ENCODE assay signal across 25 cellular contexts in genomic region chr12:118418385-118419057, GRCh38. TPM values are rescaled to one million over a fixed set of nuclear protein-coding genes. Genes with fewer than 3 reads are reported as not detected.
DNase-seq lines count a peak whose midpoint lies in the region; ATAC-seq, FAIRE-seq and TF ChIP-seq lines count a peak whose summit lies in the region.
"Had no signal": no experiment of that assay in that cellular context is flagged by ENCODE, and none has a peak within 500 bp of the region (broad histone marks: within the 10 kb centered on the region; RNA-seq: fewer than 3 reads in every experiment).

No MANE protein-coding gene starts in this region.

- no peak overlapping the region for H3K4ac ChIP-seq in mesenchymal stem cell (ENCODE audit: low read depth in 1 of 2, low read length in 2 of 2)

- no peak overlapping the region for H2AK5ac ChIP-seq in mesenchymal stem cell (ENCODE audit: low read length, severe bottlenecking)

- no peak overlapping the region for H3K4me2 ChIP-seq in endothelial cell of umbilical vein (ENCODE audit: insufficient read depth, low read length)
- H3K4me2 ChIP-seq in keratinocyte (ENCODE audit: control insufficient read depth, extremely low read depth, insufficient read depth, low read depth, low read length): peak overlapping the region; percentile 7
- H3K4me2 ChIP-seq in mesenchymal stem cell (ENCODE audit: low read length, poor library complexity, severe bottlenecking): no peak overlapping the region
- H3K4me2 ChIP-seq: neural progenitor cell had no signal

- DNase-seq in right cardiac atrium: no peak
- DNase-seq in left ventricle myocardium inferior: no peak
- DNase-seq in endothelial cell of umbilical vein (ENCODE audit: low read depth, low spot score): peak; percentile 66
- DNase-seq in keratinocyte (ENCODE audit: low read depth, low spot score): no peak
- DNase-seq in activated gamma-delta T cell (lab: John Stamatoyannopoulos, UW): no peak
- no peak for DNase-seq in mesenchymal stem cell
- no peak for DNase-seq in NCI-H1694 treated with DMSO at 0.1 percent for 48 hours (lab: John Stamatoyannopoulos, UW)
- DNase-seq: activated CD8-positive, alpha-beta memory T cell treated with anti-CD3 and anti-CD28 coated beads for 24 hours; activated naive CD4-positive, alpha-beta T cell treated with anti-CD3 and anti-CD28 coated beads for 36 hours; activated T-cell treated with anti-CD3 and anti-CD28 coated beads, Interleukin-2, amount 50 U/mL, for 1 hour; CD8-positive, alpha-beta memory T cell; cortex of kidney; hypothalamus; MM.1S; NCI-H1417 treated with DMSO at 0.1 percent for 48 hours; NCI-H510A; T-helper 1 cell had no signal

- no TSS peak for BruUV-seq in endothelial cell of umbilical vein (replicated peaks; lab: Mats Ljungman, UMichigan)

- H3K79me2 ChIP-seq in endothelial cell of umbilical vein (ENCODE audit: control insufficient read depth, insufficient read depth, low read length) (no peaks in the 10 kb centered on the region), keratinocyte (ENCODE audit: control insufficient read depth, insufficient read depth, low read length) (no peaks in the 10 kb centered on the region)

- H2AFZ ChIP-seq in endothelial cell of umbilical vein (ENCODE audit: low read depth, low read length) (no peak overlapping the region), keratinocyte (ENCODE audit: control insufficient read depth, low read length) (no peak overlapping the region), mesenchymal stem cell (ENCODE audit: low read depth, low read length) (no peak overlapping the region)
- H2AFZ ChIP-seq: neural progenitor cell had no signal

- peaks cover 3% of the 10 kb centered on the region for H3K79me1 ChIP-seq in mesenchymal stem cell (replicated peaks; ENCODE audit: low read length, poor library complexity, severe bottlenecking)

- no peak overlapping the region for H4K91ac ChIP-seq in mesenchymal stem cell (ENCODE audit: low read length)

- POLR2A ChIA-PET in endothelial cell of umbilical vein (lab: Charles Lee): no interaction called here

- no peak for TF ChIP-seq POLR2A in endothelial cell of umbilical vein (IDR thresholded peaks at IDR 0.05; ENCODE audit: low read depth, low read length)

- H3K36me3 ChIP-seq in left ventricle myocardium inferior: peaks cover 33% of the 10 kb centered on the region
- peaks cover 6 to 8% of the 10 kb centered on the region in 2 experiments for H3K36me3 ChIP-seq in endothelial cell of umbilical vein (ENCODE audit: control insufficient read depth in 2 of 2, extremely low read depth in 1 of 2, insufficient read depth in 2 of 2, low read length in 2 of 2)
- H3K36me3 ChIP-seq in keratinocyte (ENCODE audit: control insufficient read depth in 2 of 2, extremely low read depth in 1 of 2, insufficient read depth in 2 of 2, low read length in 2 of 2): peaks cover 3 to 10% of the 10 kb centered on the region in 2 experiments
- peaks cover 22 to 49% of the 10 kb centered on the region in 2 experiments for H3K36me3 ChIP-seq in mesenchymal stem cell (ENCODE audit: control insufficient read depth in 1 of 2, insufficient read depth in 2 of 2, low read depth in 1 of 2, low read length in 2 of 2)
- H3K36me3 ChIP-seq: neural progenitor cell had no signal

- TF ChIP-seq CTCF in left ventricle myocardium inferior (IDR thresholded peaks at IDR 0.05; ENCODE audit: borderline replicate concordance): no peak
- TF ChIP-seq CTCF in endothelial cell of umbilical vein (IDR thresholded peaks at IDR 0.05; ENCODE audit: extremely low read depth in 1 of 2, insufficient read depth in 1 of 2, low read depth in 1 of 2, low read length in 2 of 2): no peak
- no peak for TF ChIP-seq CTCF in keratinocyte (optimal IDR thresholded peaks at IDR 0.05 in 1 of 3, IDR thresholded peaks at IDR 0.05 in 1 of 3, conservative IDR thresholded peaks at IDR 0.05 in 1 of 3; ENCODE audit: extremely low read depth in 1 of 3, insufficient read depth in 2 of 3, low read length in 3 of 3)

- H3K9me3 ChIP-seq in right cardiac atrium (ENCODE audit: control insufficient read depth, low read length) (no peaks in the 10 kb centered on the region), left ventricle myocardium inferior (replicated peaks) (no peaks in the 10 kb centered on the region), endothelial cell of umbilical vein (replicated peaks; ENCODE audit: control insufficient read depth, insufficient read depth, low read length) (no peaks in the 10 kb centered on the region), keratinocyte (ENCODE audit: control insufficient read depth, low read depth, low read length) (no peaks in the 10 kb centered on the region), mesenchymal stem cell (ENCODE audit: control insufficient read depth, low read length) (no peaks in the 10 kb centered on the region)
- H3K9me3 ChIP-seq: gastroesophageal sphincter, SJSA1 had no signal

- H3K9ac ChIP-seq in endothelial cell of umbilical vein (replicated peaks; ENCODE audit: extremely low read depth, insufficient read depth, low read length): no peak overlapping the region
- H3K9ac ChIP-seq in keratinocyte (ENCODE audit: control insufficient read depth, extremely low read depth, insufficient read depth, low read length): no peak overlapping the region
- H3K9ac ChIP-seq in mesenchymal stem cell (ENCODE audit: low read length): no peak overlapping the region
- H3K9ac ChIP-seq: neural progenitor cell had no signal

- peak; percentile 14 to 75 for ATAC-seq in right cardiac atrium
- no peak for ATAC-seq in HG03571 (IDR thresholded peaks at IDR 0.05; ENCODE audit: unreplicated experiment)
- ATAC-seq: gastroesophageal sphincter had no signal

- H3K27me3 ChIP-seq in right cardiac atrium (ENCODE audit: control insufficient read depth, insufficient read depth): no peaks in the 10 kb centered on the region
- H3K27me3 ChIP-seq in left ventricle myocardium inferior (ENCODE audit: low read depth): no peaks in the 10 kb centered on the region
- no peaks in the 10 kb centered on the region for H3K27me3 ChIP-seq in endothelial cell of umbilical vein (ENCODE audit: control insufficient read depth in 2 of 2, insufficient read depth in 2 of 2, low read length in 2 of 2)
- H3K27me3 ChIP-seq in keratinocyte (ENCODE audit: control insufficient read depth, extremely low read depth, insufficient read depth, low read length): no peaks in the 10 kb centered on the region
- H3K27me3 ChIP-seq in mesenchymal stem cell (ENCODE audit: control insufficient read depth in 1 of 2, insufficient read depth in 1 of 2, low read length in 2 of 2): no peaks in the 10 kb centered on the region
- H3K27me3 ChIP-seq: cardiac muscle cell, gastroesophageal sphincter, neural progenitor cell, SJSA1 had no signal

- H2BK5ac ChIP-seq in mesenchymal stem cell (ENCODE audit: low read depth, low read length, poor library complexity, severe bottlenecking): no peak overlapping the region

- no peak overlapping the region for H3K14ac ChIP-seq in mesenchymal stem cell (ENCODE audit: low read length in 2 of 2)

- H2BK120ac ChIP-seq in mesenchymal stem cell (ENCODE audit: low read depth, low read length): no peak overlapping the region

- H3K27ac ChIP-seq in right cardiac atrium (ENCODE audit: low read length): no peak overlapping the region
- H3K27ac ChIP-seq in left ventricle myocardium inferior (replicated peaks): no peak overlapping the region
- peak overlapping the region; percentile 13 for H3K27ac ChIP-seq in endothelial cell of umbilical vein (ENCODE audit: insufficient read depth, low read depth, low read length)
- no peak overlapping the region for H3K27ac ChIP-seq in keratinocyte (ENCODE audit: control insufficient read depth, insufficient read depth, low read length)
- H3K27ac ChIP-seq in mesenchymal stem cell (ENCODE audit: low read length, poor library complexity, severe bottlenecking): no peak overlapping the region
- H3K27ac ChIP-seq: cardiac muscle cell, gastroesophageal sphincter, neural progenitor cell, SJSA1 had no signal

- no peaks in the 10 kb centered on the region for H4K20me1 ChIP-seq in endothelial cell of umbilical vein (replicated peaks; ENCODE audit: control insufficient read depth, extremely low read depth, insufficient read depth, low read length)
- H4K20me1 ChIP-seq in keratinocyte (ENCODE audit: control insufficient read depth, extremely low read depth, insufficient read depth, low read length): no peaks in the 10 kb centered on the region

- H3K4me3 ChIP-seq in right cardiac atrium (ENCODE audit: low read length) (no peak overlapping the region), left ventricle myocardium inferior (no peak overlapping the region), endothelial cell of umbilical vein (replicated peaks in 1 of 3; ENCODE audit: insufficient read depth in 1 of 3, low read depth in 1 of 3, low read length in 3 of 3) (no peak overlapping the region), keratinocyte (ENCODE audit: control insufficient read depth in 2 of 3, extremely low read depth in 1 of 3, insufficient read depth in 2 of 3, low read depth in 1 of 3, low read length in 3 of 3) (no peak overlapping the region), mesenchymal stem cell (ENCODE audit: insufficient read depth in 1 of 2, low read depth in 1 of 2, low read length in 2 of 2) (no peak overlapping the region)
- H3K4me3 ChIP-seq: cardiac muscle cell, gastroesophageal sphincter, neural progenitor cell, SJSA1 had no signal

- no peak overlapping the region for H2BK12ac ChIP-seq in mesenchymal stem cell (ENCODE audit: low read length in 2 of 2)

- H3K4me1 ChIP-seq in right cardiac atrium (ENCODE audit: control insufficient read depth, insufficient read depth, low read length) (no peaks in the 10 kb centered on the region), left ventricle myocardium inferior (no peaks in the 10 kb centered on the region), endothelial cell of umbilical vein (ENCODE audit: control insufficient read depth, extremely low read depth, insufficient read depth, low read length) (peaks cover 11% of the 10 kb centered on the region), keratinocyte (ENCODE audit: control insufficient read depth, extremely low read depth, insufficient read depth, low read length) (peaks cover 20% of the 10 kb centered on the region), mesenchymal stem cell (ENCODE audit: control insufficient read depth, insufficient read depth, low read depth, low read length) (no peaks in the 10 kb centered on the region)
- H3K4me1 ChIP-seq: gastroesophageal sphincter, neural progenitor cell, SJSA1 had no signal

- FAIRE-seq in endothelial cell of umbilical vein (lab: Jason Lieb, UNC) (peak; percentile 90), keratinocyte (lab: Jason Lieb, UNC) (peak; percentile 41)
- FAIRE-seq: A204.1, endometrium, islet of Langerhans had no signal

- WGBS in right cardiac atrium: 75% methylated on average over 1 of the region's 1 CpG
- WGBS in mesenchymal stem cell: 100% methylated on average over 1 of the region's 1 CpG

- dilution Hi-C loops in endothelial cell of umbilical vein (cut with MboI; ENCODE audit: extremely low pct_ligation_motif_present, low sequenced_read_pairs): no loop called here
- dilution Hi-C loops in keratinocyte (cut with MboI; ENCODE audit: extremely low pct_ligation_motif_present, low sequenced_read_pairs): no loop called here

- H4K8ac ChIP-seq in mesenchymal stem cell (ENCODE audit: low read length): no peak overlapping the region

- H3K9me1 ChIP-seq in endothelial cell of umbilical vein (replicated peaks; ENCODE audit: control insufficient read depth, extremely low read depth, insufficient read depth, low read length) (no peaks in the 10 kb centered on the region), keratinocyte (ENCODE audit: control insufficient read depth, extremely low read depth, insufficient read depth, low read length) (no peaks in the 10 kb centered on the region)

- no peak overlapping the region for H2BK15ac ChIP-seq in mesenchymal stem cell (ENCODE audit: low read depth, poor library complexity, severe bottlenecking)

- H3K18ac ChIP-seq in mesenchymal stem cell (ENCODE audit: low read depth in 1 of 2, low read length in 2 of 2): no peak overlapping the region

- H3K23ac ChIP-seq in mesenchymal stem cell (ENCODE audit: low read length in 2 of 2): no peak overlapping the region

- intact Hi-C loops in right cardiac atrium (cut with DNase I): loop anchor here in 1 of 4 donors (10.0 kb wide), 1 partner anchor 196 kb away; no protein-coding TSS in a partner anchor
- intact Hi-C loops in left ventricle myocardium inferior (cut with micrococcal nuclease): no loop called here
- intact Hi-C loops in endothelial cell of umbilical vein (cut with micrococcal nuclease): no loop called here

- CTCF ChIA-PET in endothelial cell of umbilical vein (lab: Charles Lee): interaction anchor here (0.6 to 1.8 kb wide), 5 partner anchors 13 to 994 kb away, joined by 3 to 8 read pairs (median 4); no protein-coding TSS in a partner anchor

RNA-seq across cellular contexts. Expression of gene SUDS3, which starts 42.2 kb away (rescaled TPM):
- total RNA-seq in right cardiac atrium (10 to 100 TPM; 18.9 to 24.0 (median 21.1) TPM), left ventricle myocardium inferior (20.4 TPM), endothelial cell of umbilical vein (25.6 and 27.4 TPM in 2 replicates)
- polyA plus RNA-seq in right cardiac atrium (9.5 TPM), endothelial cell of umbilical vein (14.3 and 16.9 TPM in 2 replicates), keratinocyte (23.5 to 32.4 TPM (median 27.1 TPM) in 3 replicates)
- 10.6 and 11.7 TPM in 2 replicates for polyA plus RNA-seq in endothelial cell of umbilical vein (2011; cell fraction: cytosol; rRNA removed)
- polyA plus RNA-seq in endothelial cell of umbilical vein (2011; cell fraction: nucleus; rRNA removed): 39.6 and 53.1 TPM in 2 replicates
- polyA plus RNA-seq in endothelial cell of umbilical vein (2012): 15.9 and 17.1 TPM in 2 replicates
- polyA minus RNA-seq in endothelial cell of umbilical vein (36.2 and 38.4 TPM in 2 replicates), keratinocyte (23.0 to 39.6 TPM (median 24.6 TPM) in 3 replicates)
- 13.4 TPM for polyA minus RNA-seq in endothelial cell of umbilical vein (2011; cell fraction: cytosol; rRNA and poly(A)+ RNA removed)
- 34.2 and 42.4 TPM in 2 replicates for polyA minus RNA-seq in endothelial cell of umbilical vein (2011; cell fraction: nucleus; rRNA and poly(A)+ RNA removed)
- polyA plus RNA-seq in keratinocyte (2011; ENCODE audit: low read depth): 32.0 TPM
- 19.7 and 27.9 TPM in 2 replicates for polyA plus RNA-seq in keratinocyte (2011; cell fraction: cytosol; rRNA removed)
- polyA plus RNA-seq in keratinocyte (2011; cell fraction: nucleus; rRNA removed): 29.8 and 32.0 TPM in 2 replicates
- polyA plus RNA-seq in keratinocyte (2012; ENCODE audit: low replicate concordance): 15.3 and 19.1 TPM in 2 replicates
- polyA minus RNA-seq in keratinocyte (2011; cell fraction: cytosol; rRNA and poly(A)+ RNA removed): 23.2 TPM
- 16.6 and 33.3 TPM in 2 replicates for polyA minus RNA-seq in keratinocyte (2011; cell fraction: nucleus; rRNA and poly(A)+ RNA removed)
- 19.3 TPM for polyA plus RNA-seq in mesenchymal stem cell (2013, experiment 1 of 2)
- polyA plus RNA-seq in mesenchymal stem cell (2013, experiment 2 of 2): 19.4 TPM

RNA-seq across cellular contexts. Expression of gene TAOK3, which starts 45.8 kb away (rescaled TPM):
- total RNA-seq in right cardiac atrium: 10 to 100 TPM; 18.9 to 29.1 (median 25.1) TPM
- polyA plus RNA-seq in right cardiac atrium: 16.9 TPM
- total RNA-seq in left ventricle myocardium inferior: 21.4 TPM
- total RNA-seq in endothelial cell of umbilical vein: 23.1 and 28.9 TPM in 2 replicates
- 7.6 and 11.3 TPM in 2 replicates for polyA plus RNA-seq in endothelial cell of umbilical vein
- polyA plus RNA-seq in endothelial cell of umbilical vein (2011; cell fraction: cytosol; rRNA removed): 16.0 and 16.1 TPM in 2 replicates
- 32.4 and 40.3 TPM in 2 replicates for polyA plus RNA-seq in endothelial cell of umbilical vein (2011; cell fraction: nucleus; rRNA removed)
- 33.8 and 43.3 TPM in 2 replicates for polyA plus RNA-seq in endothelial cell of umbilical vein (2012)
- 52.6 and 59.0 TPM in 2 replicates for polyA minus RNA-seq in endothelial cell of umbilical vein
- polyA minus RNA-seq in endothelial cell of umbilical vein (2011; cell fraction: cytosol; rRNA and poly(A)+ RNA removed): 6.0 TPM
- 38.0 and 52.2 TPM in 2 replicates for polyA minus RNA-seq in endothelial cell of umbilical vein (2011; cell fraction: nucleus; rRNA and poly(A)+ RNA removed)
- 26.2 to 44.1 TPM (median 35.0 TPM) in 3 replicates for polyA plus RNA-seq in keratinocyte
- polyA plus RNA-seq in keratinocyte (2011; ENCODE audit: low read depth): 68.9 TPM
- polyA plus RNA-seq in keratinocyte (2011; cell fraction: cytosol; rRNA removed): 24.8 and 39.1 TPM in 2 replicates
- 59.6 and 61.1 TPM in 2 replicates for polyA plus RNA-seq in keratinocyte (2011; cell fraction: nucleus; rRNA removed)
- 19.4 and 28.9 TPM in 2 replicates for polyA plus RNA-seq in keratinocyte (2012; ENCODE audit: low replicate concordance)
- 52.2 to 109 TPM (median 56.5 TPM) in 3 replicates for polyA minus RNA-seq in keratinocyte
- 18.6 TPM for polyA minus RNA-seq in keratinocyte (2011; cell fraction: cytosol; rRNA and poly(A)+ RNA removed)
- 22.1 and 68.0 TPM in 2 replicates for polyA minus RNA-seq in keratinocyte (2011; cell fraction: nucleus; rRNA and poly(A)+ RNA removed)
- 31.9 TPM for polyA plus RNA-seq in mesenchymal stem cell (2013, experiment 1 of 2)
- 31.5 TPM for polyA plus RNA-seq in mesenchymal stem cell (2013, experiment 2 of 2)
